20 cellular contexts compared by ENCODE assay signal in the genomic region with DNA sequence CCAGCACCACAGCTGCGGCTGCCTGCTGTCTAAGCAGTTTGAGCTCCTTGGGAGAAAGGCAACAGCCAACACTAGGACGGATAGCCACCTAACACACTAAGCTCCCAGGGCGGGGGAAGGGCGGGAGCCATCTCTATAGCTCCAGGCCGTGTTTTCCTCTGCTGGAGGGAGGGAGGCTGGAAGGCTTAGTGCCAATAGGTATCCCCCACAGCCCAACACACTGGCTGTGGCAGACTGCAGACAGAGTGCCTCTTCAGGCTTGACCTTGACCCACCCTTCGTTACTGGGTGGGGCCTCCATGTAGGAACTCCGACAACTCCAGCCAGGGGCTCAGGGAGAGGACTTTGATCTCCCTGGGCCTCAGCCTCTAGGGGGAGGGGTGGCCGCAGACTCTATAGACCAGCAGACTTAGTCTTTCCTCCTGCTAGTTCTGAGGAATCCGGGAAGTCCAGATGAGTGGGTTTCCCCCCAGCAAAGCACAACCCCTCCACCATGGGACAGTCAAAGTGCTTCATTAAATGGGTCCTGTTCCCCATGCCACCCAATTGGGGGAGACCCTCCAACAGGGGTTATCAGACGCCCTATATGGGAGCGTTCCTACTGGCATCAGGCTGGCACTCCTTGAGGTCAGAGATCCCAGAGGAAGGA.
"Had no signal": no experiment of that assay in that cellular context is flagged by ENCODE, and none has a peak within 500 bp of the region (broad histone marks: within the 10 kb centered on the region; RNA-seq: fewer than 3 reads in every experiment).

No MANE protein-coding gene starts in this region.

- H3K36me3 ChIP-seq: ascending aorta, esophagus muscularis mucosa, gastroesophageal sphincter, heart right ventricle, ovary, spleen, thyroid gland had no signal

- H3K4me3 ChIP-seq: ascending aorta, coronary artery, esophagus muscularis mucosa, gastroesophageal sphincter, heart right ventricle, ovary, spleen, thyroid gland had no signal

- H3K27ac Mint-ChIP-seq: activated T-cell treated with anti-CD3 and anti-CD28 coated beads, Interleukin-2, amount 50 U/mL, for 72 hours had no signal

- H3K27ac ChIP-seq: ascending aorta, coronary artery, esophagus muscularis mucosa, gastroesophageal sphincter, heart right ventricle, ovary, spleen, thyroid gland, VCaP had no signal

- DNase-seq: activated CD4-positive, alpha-beta T cell treated with anti-CD3 and anti-CD28 coated beads, Interleukin-2, amount 50 U/mL, for 4 hours; activated effector memory CD4-positive, alpha-beta T cell treated with anti-CD3 and anti-CD28 coated beads, Interleukin-2, amount 50 U/mL, for 16 hours; activated naive CD4-positive, alpha-beta T cell treated with anti-CD3 and anti-CD28 coated beads, Interleukin-2, amount 50 U/mL, for 16 hours; activated T-cell treated with anti-CD3 and anti-CD28 coated beads, Interleukin-2, amount 50 U/mL, for 72 hours; heart right ventricle; left cardiac atrium; ovary; spleen; stimulated activated naive CD4-positive, alpha-beta T cell; SW 1271; T-helper 2 cell; thyroid gland had no signal

- H3K9me3 Mint-ChIP-seq: neural crest cell had no signal

- H3K4me3 Mint-ChIP-seq: activated T-cell treated with anti-CD3 and anti-CD28 coated beads, Interleukin-2, amount 50 U/mL, for 72 hours; central memory CD8-positive, alpha-beta T cell; neural crest cell had no signal

- H3K27me3 ChIP-seq: ascending aorta, ovary, thyroid gland had no signal

- H3K4me1 ChIP-seq: ascending aorta, esophagus muscularis mucosa, gastroesophageal sphincter, heart right ventricle, spleen, thyroid gland had no signal

- ATAC-seq: activated T-cell treated with anti-CD3 and anti-CD28 coated beads, Interleukin-2, amount 50 U/mL, for 72 hours; gastroesophageal sphincter; heart right ventricle; left cardiac atrium; sciatic nerve had no signal

- H3K9me3 ChIP-seq: ascending aorta, esophagus muscularis mucosa, gastroesophageal sphincter, ovary, spleen, thyroid gland had no signal

- H3K4me1 Mint-ChIP-seq: central memory CD8-positive, alpha-beta T cell; neural crest cell had no signal
